ENCODE assay signal across 22 cellular contexts in the genomic region with DNA sequence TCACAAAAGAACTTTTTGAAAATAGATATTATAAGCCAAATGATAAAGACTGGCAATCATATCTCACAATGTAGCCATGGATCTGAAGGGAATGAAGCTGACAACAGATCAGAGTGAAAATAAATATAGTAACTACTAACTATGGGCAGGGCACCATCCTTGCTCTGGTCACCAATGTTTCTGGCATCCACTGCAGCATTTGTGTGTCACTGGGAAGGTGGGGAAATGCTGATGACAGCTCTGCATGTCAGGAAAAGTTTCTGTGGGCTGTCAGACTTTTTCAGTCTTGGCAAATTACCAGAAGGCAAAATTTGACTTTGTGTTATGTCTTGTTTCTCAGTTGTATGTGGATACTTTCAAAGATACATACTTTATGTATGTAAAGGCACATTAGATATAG.
"Had no signal": no experiment of that assay in that cellular context is flagged by ENCODE, and none has a peak within 500 bp of the region (broad histone marks: within the 10 kb centered on the region; RNA-seq: fewer than 3 reads in every experiment).

No MANE protein-coding gene starts in this region.

- H3K27ac ChIP-seq: coronary artery, dorsolateral prefrontal cortex, epithelial cell of prostate, esophagus squamous epithelium, gastrocnemius medialis, left lung, lower lobe of right lung had no signal

- H3K27ac Mint-ChIP-seq: effector memory CD8-positive, alpha-beta T cell; endodermal cell; mesothelial cell of epicardium had no signal

- H3K9me3 Mint-ChIP-seq: effector memory CD8-positive, alpha-beta T cell; endodermal cell; mesothelial cell of epicardium had no signal

- H3K36me3 Mint-ChIP-seq: mesothelial cell of epicardium had no signal

- H3K9me3 ChIP-seq: esophagus squamous epithelium, gastrocnemius medialis, left lung, lower lobe of right lung, mucosa of descending colon had no signal

- H3K4me3 Mint-ChIP-seq: effector memory CD8-positive, alpha-beta T cell; endodermal cell; mesothelial cell of epicardium had no signal

- DNase-seq: dermis blood vessel endothelial cell; effector CD4-positive, alpha-beta T cell; effector memory CD8-positive, alpha-beta T cell; endodermal cell; erythroblast; esophagus squamous epithelium; foreskin fibroblast; foreskin melanocyte; gastrocnemius medialis; glutamatergic neuron; head of caudate nucleus; hippocampal formation; left cardiac atrium; left lung; lower lobe of right lung; mesenchymal stem cell; mucosa of descending colon had no signal

- H3K36me3 ChIP-seq: esophagus squamous epithelium, gastrocnemius medialis, left lung, lower lobe of right lung had no signal

- H3K4me3 ChIP-seq: coronary artery, dorsolateral prefrontal cortex, esophagus squamous epithelium, gastrocnemius medialis, left lung, lower lobe of right lung, mucosa of descending colon had no signal

- H3K4me1 ChIP-seq: esophagus squamous epithelium, gastrocnemius medialis, left lung, lower lobe of right lung had no signal

- ATAC-seq: effector memory CD8-positive, alpha-beta T cell; esophagus mucosa; gastrocnemius medialis; left lung; lower lobe of right lung; mucosa of descending colon had no signal

- H3K27me3 ChIP-seq: gastrocnemius medialis, left lung had no signal
